9 cellular contexts compared by ENCODE assay signal in genomic region chr6:49549691-49550412, GRCh38. TPM values are rescaled to one million over a fixed set of nuclear protein-coding genes. Genes with fewer than 3 reads are reported as not detected.
DNase-seq lines count a peak whose midpoint lies in the region; ATAC-seq lines count a peak whose summit lies in the region.
"Had no signal": no experiment of that assay in that cellular context is flagged by ENCODE, and none has a peak within 500 bp of the region (broad histone marks: within the 10 kb centered on the region; RNA-seq: fewer than 3 reads in every experiment).

No MANE protein-coding gene starts in this region.

- H3K9me3 Mint-ChIP-seq in activated naive CD8-positive, alpha-beta T cell (ENCODE audit: low read depth): no peaks in the 10 kb centered on the region

- no peaks in the 10 kb centered on the region for H3K27me3 ChIP-seq in HAP-1 (ENCODE audit: low read depth)
- H3K27me3 ChIP-seq in iPS DF 6.9 (ENCODE audit: control insufficient read depth, insufficient read depth, low read length): no peaks in the 10 kb centered on the region
- H3K27me3 ChIP-seq in skeletal muscle tissue (ENCODE audit: control insufficient read depth in 3 of 3, insufficient read depth in 3 of 3, low read length in 3 of 3): peaks cover 17 to 27% (median 21%) of the 10 kb centered on the region in 3 donors

- H3K4me1 ChIP-seq in HAP-1 (peaks cover 29% of the 10 kb centered on the region), iPS DF 6.9 (ENCODE audit: control insufficient read depth, insufficient read depth, low read length) (no peaks in the 10 kb centered on the region), skeletal muscle tissue (ENCODE audit: control insufficient read depth in 3 of 3, insufficient read depth in 3 of 3, low read length in 3 of 3) (peaks cover 7 to 17% (median 15%) of the 10 kb centered on the region in 3 donors)

- no peaks in the 10 kb centered on the region for H3K36me3 Mint-ChIP-seq in activated naive CD8-positive, alpha-beta T cell

- H3K27ac ChIP-seq in iPS DF 6.9 (ENCODE audit: low read length): no peak overlapping the region
- H3K27ac ChIP-seq in skeletal muscle tissue (ENCODE audit: low read depth, low read length): no peak overlapping the region

- WGBS in iPS DF 6.9 (ENCODE audit: insufficient coverage, insufficient read length): no CpG with 5 or more reads among the region's 16 CpGs

- peak overlapping the region; percentile 38 for H3K4me3 ChIP-seq in HAP-1
- H3K4me3 ChIP-seq in iPS DF 6.9 (ENCODE audit: low read length): peak overlapping the region; percentile 16; the same call in 1 of the 2 replicates
- H3K4me3 ChIP-seq in skeletal muscle tissue (ENCODE audit: low read length in 3 of 3): peak overlapping the region; percentile 65 to 70 (median 68)

- H3K36me3 ChIP-seq in HAP-1 (replicated peaks) (no peaks in the 10 kb centered on the region), iPS DF 6.9 (ENCODE audit: control insufficient read depth, insufficient read depth, low read length) (no peaks in the 10 kb centered on the region), skeletal muscle tissue (ENCODE audit: control insufficient read depth in 3 of 3, insufficient read depth in 3 of 3, low read length in 3 of 3) (no peaks in the 10 kb centered on the region)

- H3K27me3 Mint-ChIP-seq in activated naive CD8-positive, alpha-beta T cell: peaks cover 14% of the 10 kb centered on the region

- H3K27ac Mint-ChIP-seq in activated naive CD8-positive, alpha-beta T cell: no peak overlapping the region

- H3K9me3 ChIP-seq in HAP-1: no peaks in the 10 kb centered on the region
- H3K9me3 ChIP-seq in iPS DF 6.9 (ENCODE audit: control insufficient read depth, insufficient read depth, low read length): no peaks in the 10 kb centered on the region
- no peaks in the 10 kb centered on the region for H3K9me3 ChIP-seq in skeletal muscle tissue (ENCODE audit: control insufficient read depth in 3 of 3, low read length in 3 of 3)

- in situ Hi-C loops in HAP-1 (cut with MboI; ENCODE audit: low sequenced_read_pairs): no loop called here

- ATAC-seq in GM18861 (IDR thresholded peaks at IDR 0.05; ENCODE audit: unreplicated experiment): no peak
- ATAC-seq in HG02884 (IDR thresholded peaks at IDR 0.05; ENCODE audit: unreplicated experiment): no peak
- ATAC-seq in GM18520 (IDR thresholded peaks at IDR 0.05; ENCODE audit: unreplicated experiment): no peak

- DNase-seq in HAP-1 (ENCODE audit: low spot score in 2 of 2) (peak in 1 of 2 experiments; percentile 53), iPS DF 6.9 (ENCODE audit: low read depth, low spot score) (no peak), NCI-H2107 treated with DMSO at 0.1 percent for 48 hours (lab: John Stamatoyannopoulos, UW; ENCODE audit: unreplicated experiment) (no peak)

- H3K4me1 Mint-ChIP-seq in activated naive CD8-positive, alpha-beta T cell (ENCODE audit: low read depth): peaks cover 23% of the 10 kb centered on the region

- peak overlapping the region in 1 of 3 donors; percentile 65 for H3K9ac ChIP-seq in skeletal muscle tissue (ENCODE audit: low read depth in 1 of 3, low read length in 3 of 3)

- peak overlapping the region; percentile 63 for H3K4me3 Mint-ChIP-seq in activated naive CD8-positive, alpha-beta T cell

RNA-seq across cellular contexts. Expression of gene C6orf141, which starts 0.6 kb away (rescaled TPM):
- total RNA-seq in skeletal muscle tissue: 2.1 TPM

RNA-seq across cellular contexts. Expression of gene GLYATL3, which starts 50.1 kb away (rescaled TPM):
- total RNA-seq in skeletal muscle tissue: not detected
- total RNA-seq: omental fat pad had no signal

Comparison
In these comparisons a context has a peak if more than half of its experiments do, and no peak if none do; other contexts are left out.
1. H3K4me3 ChIP-seq: peak in every context shown above with its lines; median percentile 68 in skeletal muscle tissue; 38 in HAP-1; 16 in iPS DF 6.9.